In the genomic region with DNA sequence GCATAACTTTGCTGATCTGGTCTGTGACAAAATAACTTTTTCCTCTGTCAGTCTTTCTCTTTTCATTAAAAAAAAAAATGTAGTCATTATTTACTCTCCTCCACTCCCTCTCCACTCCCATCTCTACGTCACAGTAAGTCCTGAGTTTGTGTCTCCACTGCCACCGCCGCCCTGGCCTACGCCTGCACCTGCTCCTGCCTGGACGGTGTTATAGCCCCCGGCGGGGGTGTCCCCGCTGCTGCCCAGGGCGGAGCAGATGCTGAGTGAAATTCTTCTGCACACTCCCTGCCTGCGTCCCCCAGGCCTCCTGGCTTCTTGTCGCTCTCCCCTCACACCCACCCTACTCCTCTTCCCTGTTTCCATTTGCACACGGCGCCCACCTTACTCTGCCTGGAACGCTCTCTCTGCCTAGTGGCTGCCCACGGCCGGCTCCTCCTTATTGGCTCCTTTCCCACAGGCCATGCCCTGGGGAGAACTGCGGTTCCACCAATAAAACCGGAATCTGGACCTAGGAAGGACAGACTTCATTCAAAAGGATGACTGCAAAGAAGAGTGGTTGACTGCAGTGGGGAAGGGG, we compare ENCODE assay signal across 25 cellular contexts. TPM values are rescaled to one million over a fixed set of nuclear protein-coding genes. Genes with fewer than 3 reads are reported as not detected.
DNase-seq lines count a peak whose midpoint lies in the region; ATAC-seq, FAIRE-seq and TF ChIP-seq lines count a peak whose summit lies in the region.
"Had no signal": no experiment of that assay in that cellular context is flagged by ENCODE, and none has a peak within 500 bp of the region (broad histone marks: within the 10 kb centered on the region; RNA-seq: fewer than 3 reads in every experiment).

No MANE protein-coding gene starts in this region.

- H3K27ac ChIP-seq in kidney (ENCODE audit: low read depth in 2 of 2, low read length in 2 of 2) = no peak overlapping the region
- H3K27ac ChIP-seq: C4-2B, HL-60, PC-9 had no signal

- intact Hi-C loops in mucosa of descending colon (cut with DNase I, micrococcal nuclease) = no loop called here
- intact Hi-C loops in kidney (cut with DNase I) = no loop called here

- H3K4me3 ChIP-seq in mucosa of descending colon (no peak overlapping the region), kidney (ENCODE audit: low read length in 2 of 2) (no peak overlapping the region)
- H3K4me3 ChIP-seq: GM12878, PC-9 had no signal

- ATAC-seq in mucosa of descending colon (peak; percentile 82), GM21423 (IDR thresholded peaks at IDR 0.05; ENCODE audit: unreplicated experiment) (no peak)
- ATAC-seq: CD8-positive, alpha-beta T cell; GM12878; HCT116; Right ventricle myocardium inferior; T-cell had no signal

- DNase-seq in DMS53 (lab: John Stamatoyannopoulos, UW) (peak; percentile 78), ELF-1 (ENCODE audit: low read depth, low spot score) (peak; percentile 19), NCI-H345 treated with DMSO at 0.1 percent for 48 hours (lab: John Stamatoyannopoulos, UW; ENCODE audit: unreplicated experiment) (peak; percentile 57), mucosa of descending colon (peak in 2 of 3 donors; percentile 54 to 71), kidney (no peak), ACHN (no peak), HuH-7.5 (ENCODE audit: low spot score) (no peak)
- DNase-seq: Calu3; CD8-positive, alpha-beta T cell; GDM1; NCI-H1048; NCI-H1436; NCI-H1930; NCI-H2107; NCI-H82; NK-92 treated with Interleukin-12 subunit alpha and Interleukin-12 subunit beta, amount 100 ng/mL, for 24 hours; PC-9; T-cell had no signal

- no peak for FAIRE-seq in kidney (lab: Jason Lieb, UNC)
- FAIRE-seq: GM12878, H1 had no signal

- in situ Hi-C loops in ACHN (cut with HindIII; ENCODE audit: low pct_ligation_motif_present, low pct_unique_long_range_greater_than_20kb, low sequenced_read_pairs) = no loop called here

- no peaks in the 10 kb centered on the region for H3K9me3 ChIP-seq in mucosa of descending colon
- no peaks in the 10 kb centered on the region for H3K9me3 ChIP-seq in kidney (ENCODE audit: control insufficient read depth in 1 of 2, low read length in 2 of 2)

- no peak overlapping the region for H3K9ac ChIP-seq in kidney (ENCODE audit: low read length in 2 of 2)

- no peaks in the 10 kb centered on the region for H3K36me3 ChIP-seq in mucosa of descending colon (ENCODE audit: low read depth)
- H3K36me3 ChIP-seq in kidney (ENCODE audit: control insufficient read depth in 1 of 2, insufficient read depth in 2 of 2, low read length in 2 of 2) = no peaks in the 10 kb centered on the region

- H3K4me1 ChIP-seq in mucosa of descending colon (ENCODE audit: low read depth) (peaks cover 7% of the 10 kb centered on the region), kidney (ENCODE audit: control insufficient read depth in 1 of 2, insufficient read depth in 1 of 2, low read depth in 1 of 2, low read length in 2 of 2) (no peaks in the 10 kb centered on the region)

- TF ChIP-seq CTCF in mucosa of descending colon (IDR thresholded peaks at IDR 0.05) = no peak
- TF ChIP-seq CTCF in kidney (IDR thresholded peaks at IDR 0.05; ENCODE audit: borderline replicate concordance, extremely low read depth, insufficient read depth) = no peak

RNA-seq across cellular contexts. Expression of a gene that starts 55.2 kb away (rescaled TPM):
- total RNA-seq in mucosa of descending colon = 10 to 100 TPM; 19.3 to 23.7 (median 21.8) TPM
- 16.8 TPM for total RNA-seq in kidney
- 15.9 TPM for polyA plus RNA-seq in kidney (ENCODE audit: insufficient read depth, low read depth, low replicate concordance)

Comparison
In these comparisons a context has a peak if more than half of its experiments do, and no peak if none do; other contexts are left out.
1. DNase-seq: peak in DMS53 (single experiment), ELF-1 (single experiment), NCI-H345 treated with DMSO at 0.1 percent for 48 hours (single experiment) and mucosa of descending colon (2 of 3); none in kidney (single experiment), ACHN (single experiment) and HuH-7.5 (single experiment).